Comparison of ENCODE assay signal across 9 cellular contexts in genomic region chr16:67428146-67428731, GRCh38. TPM values are rescaled to one million over a fixed set of nuclear protein-coding genes. Genes with fewer than 3 reads are reported as not detected.
A peak's percentile ranks its signal among the peaks of the same experiment; 100 is the strongest.
DNase-seq lines count a peak whose midpoint lies in the region; ATAC-seq, FAIRE-seq and TF ChIP-seq lines count a peak whose summit lies in the region.
"Had no signal": no experiment of that assay in that cellular context is flagged by ENCODE, and none has a peak within 500 bp of the region (broad histone marks: within the 10 kb centered on the region; RNA-seq: fewer than 3 reads in every experiment).

No MANE protein-coding gene starts in this region.

- peaks cover 77% of the 10 kb centered on the region for H3K4me1 Mint-ChIP-seq in WTC11

- H3K4me3 Mint-ChIP-seq in WTC11 = no peak overlapping the region

- H3K9me3 Mint-ChIP-seq in WTC11 = no peaks in the 10 kb centered on the region

- H3K27me3 Mint-ChIP-seq in WTC11 (ENCODE audit: low read depth) = peaks cover 12% of the 10 kb centered on the region

- H3K4me3 ChIP-seq in cardiac fibroblast (replicated peaks in 1 of 2; ENCODE audit: low read depth in 2 of 2, low read length in 2 of 2) = no peak overlapping the region

- POLR2A ChIA-PET in WTC11 (lab: Charles Lee) = interaction anchor here (0.5 to 1.2 kb wide), 4 partner anchors 12 to 258 kb away, joined by 3 to 7 read pairs (median 4); partner anchors contain the start of genes NOL3 and ZDHHC1

- CTCF ChIA-PET in WTC11 (lab: Charles Lee) = interaction anchor here (0.6 to 10.4 kb wide), 47 partner anchors 8 to 500 kb away, joined by 3 to 234 read pairs (median 5); partner anchors contain the start of genes ATP6V0D1, CES3, ELMO3 and LRRC36

- no peak overlapping the region for H3K27ac Mint-ChIP-seq in WTC11

- no peaks in the 10 kb centered on the region for H3K36me3 Mint-ChIP-seq in WTC11

- FAIRE-seq in GM12891 (lab: Jason Lieb, UNC) = peak; percentile 28
- FAIRE-seq: frontal cortex had no signal

- ATAC-seq in WTC11 = peak; percentile 67
- ATAC-seq in left colon = peak; percentile 41
- ATAC-seq in HG03095 (IDR thresholded peaks at IDR 0.05; ENCODE audit: unreplicated experiment) = no peak

- intact Hi-C loops in left colon (cut with DNase I, micrococcal nuclease) = loop anchor here in 1 of 2 donors (5.0 kb wide), 1 partner anchor 34 kb away; no protein-coding TSS in a partner anchor

- peak; percentile 98 for DNase-seq in 8988T
- peak; percentile 68 for DNase-seq in GM12891 (ENCODE audit: insufficient read length, low spot score)
- peak; percentile 34 for DNase-seq in NCI-H2107 treated with DMSO at 0.1 percent for 48 hours (lab: John Stamatoyannopoulos, UW; ENCODE audit: unreplicated experiment)
- peak; percentile 91 for DNase-seq in WTC11 (ENCODE audit: low spot score)
- DNase-seq in cardiac fibroblast (ENCODE audit: low read depth in 2 of 2) = peak; percentile 57 to 75
- peak; percentile 78 to 86 for DNase-seq in left colon
- DNase-seq in stimulated activated CD4-positive, alpha-beta T cell treated with anti-CD3 and anti-CD28 coated beads, Interleukin-4, amount 100 ng/mL, for 4 hours = peak; percentile 41 to 54

- TF ChIP-seq CTCF in WTC11 (IDR thresholded peaks at IDR 0.05) (peak; percentile 80), cardiac fibroblast (IDR thresholded peaks at IDR 0.05; ENCODE audit: low read depth, low read length) (peak; percentile 93)

- no peak for TF ChIP-seq POLR2A in GM12891 (IDR thresholded peaks at IDR 0.05; ENCODE audit: low read depth, low read length)

TF ChIP-seq in GM12891, 5 proteins besides CTCF, POLR2A, EP300 and RAD21:
- TF ChIP-seq SPI1 (IDR thresholded peaks at IDR 0.05; ENCODE audit: low read depth, low read length) = no peak
- TF ChIP-seq TAF1 (IDR thresholded peaks at IDR 0.05; ENCODE audit: low read depth, low read length) = no peak
- TF ChIP-seq PAX5 (IDR thresholded peaks at IDR 0.05; ENCODE audit: insufficient read depth, low read length, severe bottlenecking) = no peak
- no peak for TF ChIP-seq POLR2AphosphoS5 (IDR thresholded peaks at IDR 0.05; ENCODE audit: low read depth, low read length)
- no peak for TF ChIP-seq POU2F2 (IDR thresholded peaks at IDR 0.05; ENCODE audit: low read depth, low read length)
TF ChIP-seq in GM12891: peak in this region for 0.

TF ChIP-seq in WTC11, 78 proteins besides CTCF, POLR2A, EP300 and RAD21:
- TF ChIP-seq SMAD3 (CRISPR knock-in tag; IDR thresholded peaks at IDR 0.05; ENCODE audit: borderline replicate concordance) = no peak
- TF ChIP-seq GABPB1 (CRISPR knock-in tag; IDR thresholded peaks at IDR 0.05) = peak; percentile 53; the same call in 1 of the 2 replicates
- TF ChIP-seq E2F5 (CRISPR knock-in tag; IDR thresholded peaks at IDR 0.05) = 0 out of 2 replicates have a peak, but pooled peaks have one; percentile 41
- TF ChIP-seq, protein P1, sequence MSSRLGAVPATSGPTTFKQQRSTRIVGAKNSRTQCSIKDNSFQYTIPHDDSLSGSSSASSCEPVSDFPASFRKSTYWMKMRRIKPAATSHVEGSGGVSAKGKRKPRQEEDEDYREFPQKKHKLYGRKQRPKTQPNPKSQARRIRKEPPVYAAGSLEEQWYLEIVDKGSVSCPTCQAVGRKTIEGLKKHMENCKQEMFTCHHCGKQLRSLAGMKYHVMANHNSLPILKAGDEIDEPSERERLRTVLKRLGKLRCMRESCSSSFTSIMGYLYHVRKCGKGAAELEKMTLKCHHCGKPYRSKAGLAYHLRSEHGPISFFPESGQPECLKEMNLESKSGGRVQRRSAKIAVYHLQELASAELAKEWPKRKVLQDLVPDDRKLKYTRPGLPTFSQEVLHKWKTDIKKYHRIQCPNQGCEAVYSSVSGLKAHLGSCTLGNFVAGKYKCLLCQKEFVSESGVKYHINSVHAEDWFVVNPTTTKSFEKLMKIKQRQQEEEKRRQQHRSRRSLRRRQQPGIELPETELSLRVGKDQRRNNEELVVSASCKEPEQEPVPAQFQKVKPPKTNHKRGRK (CRISPR knock-in tag; IDR thresholded peaks at IDR 0.05; ENCODE audit: borderline replicate concordance) = no peak
- TF ChIP-seq MAX (CRISPR knock-in tag; IDR thresholded peaks at IDR 0.05) = no peak
- TF ChIP-seq HMGXB4 (CRISPR knock-in tag; IDR thresholded peaks at IDR 0.05) = 0 out of 2 replicates have a peak, but pooled peaks have one; percentile 54

RNA-seq across cellular contexts. Expression of gene HSD11B2, which starts 2.7 kb away (rescaled TPM):
- 0.10 TPM for polyA plus RNA-seq in GM12891 (2012; ENCODE audit: low read depth, missing spikeins)
- 33.4 to 38.3 TPM (median 36.4 TPM) in 3 replicates for total RNA-seq in WTC11 (2021)
- 1,000 to 10,000 TPM in 1 of 2 donors, 100 to 1,000 TPM in 1; 723 to 1,005 TPM for total RNA-seq in left colon

RNA-seq across cellular contexts. Expression of gene ZDHHC1, which starts 12.0 kb away (rescaled TPM):
- polyA plus RNA-seq in GM12891 (2012; ENCODE audit: low read depth, missing spikeins) = 0.60 TPM
- total RNA-seq in WTC11 (2021) = 4.2 to 4.9 TPM (median 4.6 TPM) in 3 replicates
- 10 to 100 TPM; 10.7 to 12.5 TPM for total RNA-seq in left colon

RNA-seq across cellular contexts. Expression of gene TPPP3, which starts 34.9 kb away (rescaled TPM):
- not detected for polyA plus RNA-seq in GM12891 (2012; ENCODE audit: low read depth, missing spikeins)
- total RNA-seq in WTC11 (2021) (0.57 to 0.74 TPM (median 0.64 TPM) in 3 replicates), left colon (1 to 10 TPM; 4.1 to 8.3 TPM)

RNA-seq across cellular contexts. Expression of gene ATP6V0D1, which starts 52.7 kb away (rescaled TPM):
- polyA plus RNA-seq in GM12891 (2012; ENCODE audit: low read depth, missing spikeins) = 58.9 TPM
- total RNA-seq in WTC11 (2021) = 32.5 to 44.1 TPM (median 33.8 TPM) in 3 replicates
- total RNA-seq in left colon = 100 to 1,000 TPM; 226 to 297 TPM

RNA-seq across cellular contexts. Expression of gene AGRP, which starts 55.1 kb away (rescaled TPM):
- polyA plus RNA-seq in GM12891 (2012; ENCODE audit: low read depth, missing spikeins) = not detected
- not detected in 3 replicates for total RNA-seq in WTC11 (2021)
- total RNA-seq in left colon = not detected
- total RNA-seq: frontal cortex had no signal

Comparison
In these comparisons a context has a peak if more than half of its experiments do, and no peak if none do; other contexts are left out.
1. DNase-seq: peak in every context shown above with its lines; median percentile 98 in 8988T; 91 in WTC11; 82 in left colon; 68 in GM12891; 66 in cardiac fibroblast; 48 in stimulated activated CD4-positive, alpha-beta T cell treated with anti-CD3 and anti-CD28 coated beads, Interleukin-4, amount 100 ng/mL, for 4 hours; 34 in NCI-H2107 treated with DMSO at 0.1 percent for 48 hours.
2. RNA of gene HSD11B2, which starts 2.7 kb away (total RNA-seq): 723 to 1,005 TPM in left colon; 33.4 to 38.3 TPM in WTC11; every median in the first group is over 10 times any median in the second.